Comparison of ENCODE assay signal across 1 cellular context in the genomic region with DNA sequence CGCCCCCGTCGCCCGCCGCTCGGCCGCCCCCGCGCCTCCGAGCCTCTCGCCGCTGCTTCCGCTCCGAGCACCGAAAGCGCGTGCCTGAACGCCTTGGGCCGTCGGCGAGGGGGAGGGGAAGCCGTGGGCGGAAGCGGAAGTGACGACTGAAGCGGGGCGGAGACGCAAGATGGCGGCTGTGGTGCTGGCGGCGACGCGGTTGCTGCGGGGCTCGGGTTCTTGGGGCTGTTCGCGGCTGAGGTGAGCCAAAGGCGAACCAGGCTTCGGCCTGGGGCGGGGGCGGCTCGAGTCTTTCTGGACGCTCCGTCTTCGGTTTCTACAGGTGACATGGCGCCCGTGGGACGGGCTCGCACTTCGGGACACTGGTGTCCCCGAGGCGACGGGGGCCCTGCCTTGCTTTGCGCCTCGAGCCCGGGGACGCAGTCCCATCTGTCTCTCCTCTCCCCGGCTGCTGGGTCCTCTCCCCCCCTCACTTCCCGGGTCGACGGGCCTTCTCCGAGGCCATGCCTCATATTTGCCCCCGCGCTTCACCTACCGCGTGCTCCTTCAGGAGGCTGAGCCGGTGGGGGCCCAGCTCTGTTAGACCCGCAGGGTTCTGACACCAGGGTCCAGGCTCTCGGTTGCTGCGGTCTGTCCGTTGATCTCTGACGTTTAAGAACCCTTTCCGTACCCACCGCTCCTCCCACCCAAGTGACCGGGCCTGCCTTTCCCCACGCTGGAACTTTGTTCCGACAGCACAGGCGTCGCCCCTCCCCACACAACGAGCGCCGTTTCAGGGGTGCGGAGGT.
TF ChIP-seq lines count a peak whose summit lies in the region.

A gene with protein sequence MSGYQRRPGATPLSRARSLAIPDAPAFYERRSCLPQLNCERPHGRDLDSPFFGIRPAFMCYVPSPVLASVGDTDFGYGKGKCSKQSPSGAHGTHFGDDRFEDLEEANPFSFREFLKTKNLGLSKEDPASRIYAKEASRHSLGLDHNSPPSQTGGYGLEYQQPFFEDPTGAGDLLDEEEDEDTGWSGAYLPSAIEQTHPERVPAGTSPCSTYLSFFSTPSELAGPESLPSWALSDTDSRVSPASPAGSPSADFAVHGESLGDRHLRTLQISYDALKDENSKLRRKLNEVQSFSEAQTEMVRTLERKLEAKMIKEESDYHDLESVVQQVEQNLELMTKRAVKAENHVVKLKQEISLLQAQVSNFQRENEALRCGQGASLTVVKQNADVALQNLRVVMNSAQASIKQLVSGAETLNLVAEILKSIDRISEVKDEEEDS (minus strand): TSS at position 115 of the 788 bp plus-strand sequence. CDS start 217 bp downstream, outside the sequence.
A gene with protein sequence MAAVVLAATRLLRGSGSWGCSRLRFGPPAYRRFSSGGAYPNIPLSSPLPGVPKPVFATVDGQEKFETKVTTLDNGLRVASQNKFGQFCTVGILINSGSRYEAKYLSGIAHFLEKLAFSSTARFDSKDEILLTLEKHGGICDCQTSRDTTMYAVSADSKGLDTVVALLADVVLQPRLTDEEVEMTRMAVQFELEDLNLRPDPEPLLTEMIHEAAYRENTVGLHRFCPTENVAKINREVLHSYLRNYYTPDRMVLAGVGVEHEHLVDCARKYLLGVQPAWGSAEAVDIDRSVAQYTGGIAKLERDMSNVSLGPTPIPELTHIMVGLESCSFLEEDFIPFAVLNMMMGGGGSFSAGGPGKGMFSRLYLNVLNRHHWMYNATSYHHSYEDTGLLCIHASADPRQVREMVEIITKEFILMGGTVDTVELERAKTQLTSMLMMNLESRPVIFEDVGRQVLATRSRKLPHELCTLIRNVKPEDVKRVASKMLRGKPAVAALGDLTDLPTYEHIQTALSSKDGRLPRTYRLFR (plus strand): TSS at position 159 of the 788 bp plus-strand sequence. CDS start 11 bp downstream, at position 170.

TF ChIP-seq in HepG2, 621 proteins besides CTCF, POLR2A, EP300 and RAD21 (continued from another document and continues in another):
- no peak for TF ChIP-seq NR2F6 (IDR thresholded peaks at IDR 0.05)
- TF ChIP-seq NR2F6 (CRISPR knock-in tag; IDR thresholded peaks at IDR 0.05) = no peak
- no peak for TF ChIP-seq NFYB (CRISPR knock-in tag; IDR thresholded peaks at IDR 0.05)
- no peak for TF ChIP-seq ZNF329 (CRISPR knock-in tag; IDR thresholded peaks at IDR 0.05; ENCODE audit: low read depth)
- no peak for TF ChIP-seq HNF1B (CRISPR knock-in tag; IDR thresholded peaks at IDR 0.05)
- TF ChIP-seq TP53 (CRISPR knock-in tag; conservative IDR thresholded peaks at IDR 0.05) = no peak
- peak; percentile 81 for TF ChIP-seq IKZF4 (CRISPR knock-in tag; IDR thresholded peaks at IDR 0.05; ENCODE audit: borderline replicate concordance, low read depth, not compliant biosample characterization)
- TF ChIP-seq THRA (CRISPR knock-in tag; IDR thresholded peaks at IDR 0.05; ENCODE audit: borderline replicate concordance) = no peak; the same call in 1 of the 2 replicates
- peak; percentile 37; the same call in 1 of the 2 replicates for TF ChIP-seq CEBPG (CRISPR knock-in tag; IDR thresholded peaks at IDR 0.05)
- TF ChIP-seq ZNF256 (CRISPR knock-in tag; conservative IDR thresholded peaks at IDR 0.05) = no peak
- no peak for TF ChIP-seq ZNF615 (CRISPR knock-in tag; IDR thresholded peaks at IDR 0.05; ENCODE audit: borderline replicate concordance)
- 0 out of 2 replicates have a peak, but pooled peaks have one; percentile 62 for TF ChIP-seq CHCHD3 (CRISPR knock-in tag; IDR thresholded peaks at IDR 0.05)
- no peak for TF ChIP-seq NFE2L1 (CRISPR knock-in tag; IDR thresholded peaks at IDR 0.05; ENCODE audit: borderline replicate concordance)
- TF ChIP-seq CENPBD1 (CRISPR knock-in tag; IDR thresholded peaks at IDR 0.05; ENCODE audit: borderline replicate concordance, low read depth) = no peak
- TF ChIP-seq, protein P1, sequence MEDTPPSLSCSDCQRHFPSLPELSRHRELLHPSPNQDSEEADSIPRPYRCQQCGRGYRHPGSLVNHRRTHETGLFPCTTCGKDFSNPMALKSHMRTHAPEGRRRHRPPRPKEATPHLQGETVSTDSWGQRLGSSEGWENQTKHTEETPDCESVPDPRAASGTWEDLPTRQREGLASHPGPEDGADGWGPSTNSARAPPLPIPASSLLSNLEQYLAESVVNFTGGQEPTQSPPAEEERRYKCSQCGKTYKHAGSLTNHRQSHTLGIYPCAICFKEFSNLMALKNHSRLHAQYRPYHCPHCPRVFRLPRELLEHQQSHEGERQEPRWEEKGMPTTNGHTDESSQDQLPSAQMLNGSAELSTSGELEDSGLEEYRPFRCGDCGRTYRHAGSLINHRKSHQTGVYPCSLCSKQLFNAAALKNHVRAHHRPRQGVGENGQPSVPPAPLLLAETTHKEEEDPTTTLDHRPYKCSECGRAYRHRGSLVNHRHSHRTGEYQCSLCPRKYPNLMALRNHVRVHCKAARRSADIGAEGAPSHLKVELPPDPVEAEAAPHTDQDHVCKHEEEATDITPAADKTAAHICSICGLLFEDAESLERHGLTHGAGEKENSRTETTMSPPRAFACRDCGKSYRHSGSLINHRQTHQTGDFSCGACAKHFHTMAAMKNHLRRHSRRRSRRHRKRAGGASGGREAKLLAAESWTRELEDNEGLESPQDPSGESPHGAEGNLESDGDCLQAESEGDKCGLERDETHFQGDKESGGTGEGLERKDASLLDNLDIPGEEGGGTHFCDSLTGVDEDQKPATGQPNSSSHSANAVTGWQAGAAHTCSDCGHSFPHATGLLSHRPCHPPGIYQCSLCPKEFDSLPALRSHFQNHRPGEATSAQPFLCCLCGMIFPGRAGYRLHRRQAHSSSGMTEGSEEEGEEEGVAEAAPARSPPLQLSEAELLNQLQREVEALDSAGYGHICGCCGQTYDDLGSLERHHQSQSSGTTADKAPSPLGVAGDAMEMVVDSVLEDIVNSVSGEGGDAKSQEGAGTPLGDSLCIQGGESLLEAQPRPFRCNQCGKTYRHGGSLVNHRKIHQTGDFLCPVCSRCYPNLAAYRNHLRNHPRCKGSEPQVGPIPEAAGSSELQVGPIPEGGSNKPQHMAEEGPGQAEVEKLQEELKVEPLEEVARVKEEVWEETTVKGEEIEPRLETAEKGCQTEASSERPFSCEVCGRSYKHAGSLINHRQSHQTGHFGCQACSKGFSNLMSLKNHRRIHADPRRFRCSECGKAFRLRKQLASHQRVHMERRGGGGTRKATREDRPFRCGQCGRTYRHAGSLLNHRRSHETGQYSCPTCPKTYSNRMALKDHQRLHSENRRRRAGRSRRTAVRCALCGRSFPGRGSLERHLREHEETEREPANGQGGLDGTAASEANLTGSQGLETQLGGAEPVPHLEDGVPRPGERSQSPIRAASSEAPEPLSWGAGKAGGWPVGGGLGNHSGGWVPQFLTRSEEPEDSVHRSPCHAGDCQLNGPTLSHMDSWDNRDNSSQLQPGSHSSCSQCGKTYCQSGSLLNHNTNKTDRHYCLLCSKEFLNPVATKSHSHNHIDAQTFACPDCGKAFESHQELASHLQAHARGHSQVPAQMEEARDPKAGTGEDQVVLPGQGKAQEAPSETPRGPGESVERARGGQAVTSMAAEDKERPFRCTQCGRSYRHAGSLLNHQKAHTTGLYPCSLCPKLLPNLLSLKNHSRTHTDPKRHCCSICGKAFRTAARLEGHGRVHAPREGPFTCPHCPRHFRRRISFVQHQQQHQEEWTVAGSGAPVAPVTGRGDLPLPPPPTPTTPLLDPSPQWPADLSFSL (CRISPR knock-in tag; IDR thresholded peaks at IDR 0.05) = no peak
- TF ChIP-seq, protein P2, sequence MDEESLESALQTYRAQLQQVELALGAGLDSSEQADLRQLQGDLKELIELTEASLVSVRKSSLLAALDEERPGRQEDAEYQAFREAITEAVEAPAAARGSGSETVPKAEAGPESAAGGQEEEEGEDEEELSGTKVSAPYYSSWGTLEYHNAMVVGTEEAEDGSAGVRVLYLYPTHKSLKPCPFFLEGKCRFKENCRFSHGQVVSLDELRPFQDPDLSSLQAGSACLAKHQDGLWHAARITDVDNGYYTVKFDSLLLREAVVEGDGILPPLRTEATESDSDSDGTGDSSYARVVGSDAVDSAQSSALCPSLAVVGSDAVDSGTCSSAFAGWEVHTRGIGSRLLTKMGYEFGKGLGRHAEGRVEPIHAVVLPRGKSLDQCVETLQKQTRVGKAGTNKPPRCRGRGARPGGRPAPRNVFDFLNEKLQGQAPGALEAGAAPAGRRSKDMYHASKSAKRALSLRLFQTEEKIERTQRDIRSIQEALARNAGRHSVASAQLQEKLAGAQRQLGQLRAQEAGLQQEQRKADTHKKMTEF (CRISPR knock-in tag; IDR thresholded peaks at IDR 0.05) = no peak; the same call in 1 of the 2 replicates
- TF ChIP-seq PHF5A (CRISPR knock-in tag; IDR thresholded peaks at IDR 0.05; ENCODE audit: low read depth, unreplicated experiment) = peak; percentile 69
- TF ChIP-seq NFKBIZ (CRISPR knock-in tag; IDR thresholded peaks at IDR 0.05) = peak; percentile 57; the same call in 1 of the 2 replicates
- TF ChIP-seq ZNF275 (CRISPR knock-in tag; IDR thresholded peaks at IDR 0.05; ENCODE audit: borderline replicate concordance) = no peak
- no peak for TF ChIP-seq ZNF451 (CRISPR knock-in tag; IDR thresholded peaks at IDR 0.05)
- no peak for TF ChIP-seq XRCC5 (optimal IDR thresholded peaks at IDR 0.05; ENCODE audit: low read length)
- TF ChIP-seq RCOR2 (CRISPR knock-in tag; IDR thresholded peaks at IDR 0.05) = no peak
- no peak; the same call in 1 of the 2 replicates for TF ChIP-seq ISL2 (CRISPR knock-in tag; IDR thresholded peaks at IDR 0.05)
- no peak for TF ChIP-seq LRRFIP1 (CRISPR knock-in tag; conservative IDR thresholded peaks at IDR 0.05)
- no peak for TF ChIP-seq ZNF713 (CRISPR knock-in tag; IDR thresholded peaks at IDR 0.05)
- peak; percentile 44; the same call in 1 of the 2 replicates for TF ChIP-seq ZNF619 (CRISPR knock-in tag; IDR thresholded peaks at IDR 0.05)
- peak; percentile 99 for TF ChIP-seq YY1 (IDR thresholded peaks at IDR 0.05; ENCODE audit: insufficient read depth, insufficient replicate concordance, low read depth, low read length)
- peak; percentile 55 for TF ChIP-seq MED1 (CRISPR knock-in tag; IDR thresholded peaks at IDR 0.05)
- no peak for TF ChIP-seq ZNF572 (CRISPR knock-in tag; IDR thresholded peaks at IDR 0.05)
- no peak for TF ChIP-seq PHB2 (IDR thresholded peaks at IDR 0.05; ENCODE audit: partially characterized antibody)
- no peak for TF ChIP-seq ZNF800 (CRISPR knock-in tag; IDR thresholded peaks at IDR 0.05)
